13 cellular contexts compared by ENCODE assay signal in genomic region chr22:36471341-36471821, GRCh38. TPM values are rescaled to one million over a fixed set of nuclear protein-coding genes. Genes with fewer than 3 reads are reported as not detected.
DNase-seq lines count a peak whose midpoint lies in the region; TF ChIP-seq lines count a peak whose summit lies in the region.
"Had no signal": no experiment of that assay in that cellular context is flagged by ENCODE, and none has a peak within 500 bp of the region (broad histone marks: within the 10 kb centered on the region; RNA-seq: fewer than 3 reads in every experiment).

No MANE protein-coding gene starts in this region.

- peaks cover 47% of the 10 kb centered on the region for H3K4me1 ChIP-seq in vagina

- DNase-seq in activated naive CD4-positive, alpha-beta T cell treated with anti-CD3 and anti-CD28 coated beads, Interleukin-2, amount 10 ng/mL, durations not matched to agents 7 days and 5 days, result no peak
- DNase-seq in activated naive CD4-positive, alpha-beta T cell treated with anti-CD3 and anti-CD28 coated beads for 36 hours, result no peak
- no peak for DNase-seq in coronary artery (ENCODE audit: low spot score)
- DNase-seq in nephron progenitor cell, result no peak
- DNase-seq in vagina (ENCODE audit: extremely low spot score in 2 of 2), result no peak
- DNase-seq in activated CD4-positive, alpha-beta T cell treated with anti-CD3 and anti-CD28 coated beads, Interleukin-2, amount 50 U/mL, for 4 hours, result no peak
- DNase-seq in H7, result no peak
- DNase-seq in NCI-H524 (lab: John Stamatoyannopoulos, UW), result no peak
- DNase-seq: activated naive CD8-positive, alpha-beta T cell treated with anti-CD3 and anti-CD28 coated beads, Interleukin-2, amount 10 ng/mL, durations not matched to agents 7 days and 5 days; Karpas-422; thyroid gland had no signal

- peak overlapping the region; percentile 45 for H3K27ac Mint-ChIP-seq in activated naive CD4-positive, alpha-beta T cell treated with anti-CD3 and anti-CD28 coated beads, Interleukin-2, amount 10 ng/mL, durations not matched to agents 7 days and 5 days
- H3K27ac Mint-ChIP-seq in activated naive CD4-positive, alpha-beta T cell treated with anti-CD3 and anti-CD28 coated beads for 36 hours, result no peak overlapping the region
- H3K27ac Mint-ChIP-seq in nephron progenitor cell, result peak overlapping the region; percentile 64
- H3K27ac Mint-ChIP-seq: activated naive CD8-positive, alpha-beta T cell treated with anti-CD3 and anti-CD28 coated beads, Interleukin-2, amount 10 ng/mL, durations not matched to agents 7 days and 5 days had no signal

- H3K27ac ChIP-seq in coronary artery (peak overlapping the region; percentile 24 to 80), vagina (peak overlapping the region; percentile 83)

- TF ChIP-seq CTCF in coronary artery (IDR thresholded peaks at IDR 0.05), result no peak
- no peak for TF ChIP-seq CTCF in nephron progenitor cell (IDR thresholded peaks at IDR 0.05)
- TF ChIP-seq CTCF in vagina (IDR thresholded peaks at IDR 0.05), result no peak

- H3K4me1 Mint-ChIP-seq in activated naive CD4-positive, alpha-beta T cell treated with anti-CD3 and anti-CD28 coated beads, Interleukin-2, amount 10 ng/mL, durations not matched to agents 7 days and 5 days, result peaks cover 36% of the 10 kb centered on the region
- H3K4me1 Mint-ChIP-seq in activated naive CD4-positive, alpha-beta T cell treated with anti-CD3 and anti-CD28 coated beads for 36 hours (ENCODE audit: low read depth), result peaks cover 30% of the 10 kb centered on the region
- H3K4me1 Mint-ChIP-seq in nephron progenitor cell, result peaks cover 6% of the 10 kb centered on the region

- no peaks in the 10 kb centered on the region for H3K9me3 Mint-ChIP-seq in activated naive CD4-positive, alpha-beta T cell treated with anti-CD3 and anti-CD28 coated beads, Interleukin-2, amount 10 ng/mL, durations not matched to agents 7 days and 5 days
- H3K9me3 Mint-ChIP-seq in activated naive CD4-positive, alpha-beta T cell treated with anti-CD3 and anti-CD28 coated beads for 36 hours, result no peaks in the 10 kb centered on the region
- no peaks in the 10 kb centered on the region for H3K9me3 Mint-ChIP-seq in nephron progenitor cell
- H3K9me3 Mint-ChIP-seq: activated naive CD8-positive, alpha-beta T cell treated with anti-CD3 and anti-CD28 coated beads, Interleukin-2, amount 10 ng/mL, durations not matched to agents 7 days and 5 days had no signal

- TF ChIP-seq POLR2A in vagina (IDR thresholded peaks at IDR 0.05), result no peak

- H3K4me3 Mint-ChIP-seq in activated naive CD4-positive, alpha-beta T cell treated with anti-CD3 and anti-CD28 coated beads, Interleukin-2, amount 10 ng/mL, durations not matched to agents 7 days and 5 days, result no peak overlapping the region
- H3K4me3 Mint-ChIP-seq in activated naive CD4-positive, alpha-beta T cell treated with anti-CD3 and anti-CD28 coated beads for 36 hours, result no peak overlapping the region
- H3K4me3 Mint-ChIP-seq in nephron progenitor cell, result no peak overlapping the region
- H3K4me3 Mint-ChIP-seq: activated naive CD8-positive, alpha-beta T cell treated with anti-CD3 and anti-CD28 coated beads, Interleukin-2, amount 10 ng/mL, durations not matched to agents 7 days and 5 days had no signal

- CTCF ChIA-PET in activated naive CD4-positive, alpha-beta T cell treated with anti-CD3 and anti-CD28 coated beads, Interleukin-2, amount 10 ng/mL, durations not matched to agents 7 days and 5 days (lab: Charles Lee), result interaction anchor here (0.6 to 5.3 kb wide), 20 partner anchors 9 to 185 kb away, joined by 3 to 88 read pairs (median 5); no protein-coding TSS in a partner anchor
- CTCF ChIA-PET in activated naive CD4-positive, alpha-beta T cell treated with anti-CD3 and anti-CD28 coated beads for 36 hours (lab: Charles Lee), result interaction anchor here (0.5 to 9.9 kb wide), 24 partner anchors 9 to 244 kb away, joined by 3 to 119 read pairs (median 6); no protein-coding TSS in a partner anchor

- peak overlapping the region; percentile 6 for H3K4me3 ChIP-seq in coronary artery
- peak overlapping the region in 1 of 2 donors; percentile 13 for H3K4me3 ChIP-seq in vagina
- no peak overlapping the region for H3K4me3 ChIP-seq in H7 (ENCODE audit: insufficient read depth, low read depth, low read length)
- H3K4me3 ChIP-seq: A549, right atrium auricular region, thyroid gland had no signal

- H3K27me3 ChIP-seq in vagina (no peaks in the 10 kb centered on the region), H7 (ENCODE audit: control insufficient read depth, insufficient read depth, low read length) (no peaks in the 10 kb centered on the region)
- H3K27me3 ChIP-seq: right atrium auricular region, thyroid gland had no signal

- peaks cover 45% of the 10 kb centered on the region for H3K36me3 Mint-ChIP-seq in activated naive CD4-positive, alpha-beta T cell treated with anti-CD3 and anti-CD28 coated beads, Interleukin-2, amount 10 ng/mL, durations not matched to agents 7 days and 5 days
- peaks cover 22% of the 10 kb centered on the region for H3K36me3 Mint-ChIP-seq in activated naive CD4-positive, alpha-beta T cell treated with anti-CD3 and anti-CD28 coated beads for 36 hours (ENCODE audit: low read depth)
- H3K36me3 Mint-ChIP-seq in nephron progenitor cell (ENCODE audit: low read depth), result peaks cover 26% of the 10 kb centered on the region

- no peaks in the 10 kb centered on the region for H3K9me3 ChIP-seq in vagina
- H3K9me3 ChIP-seq: A549, right atrium auricular region, thyroid gland had no signal

- intact Hi-C loops in activated naive CD4-positive, alpha-beta T cell treated with anti-CD3 and anti-CD28 coated beads for 36 hours (cut with micrococcal nuclease), result no loop called here
- intact Hi-C loops in vagina (cut with DNase I), result no loop called here

- H3K36me3 ChIP-seq in vagina (peaks cover 0 to 30% of the 10 kb centered on the region in 2 donors), H7 (replicated peaks; ENCODE audit: control insufficient read depth, insufficient read depth, low read length) (peaks cover 13% of the 10 kb centered on the region)

- H3K27me3 Mint-ChIP-seq in activated naive CD4-positive, alpha-beta T cell treated with anti-CD3 and anti-CD28 coated beads, Interleukin-2, amount 10 ng/mL, durations not matched to agents 7 days and 5 days, result no peaks in the 10 kb centered on the region
- no peaks in the 10 kb centered on the region for H3K27me3 Mint-ChIP-seq in activated naive CD4-positive, alpha-beta T cell treated with anti-CD3 and anti-CD28 coated beads for 36 hours (ENCODE audit: low read depth)
- no peaks in the 10 kb centered on the region for H3K27me3 Mint-ChIP-seq in nephron progenitor cell (ENCODE audit: low read depth, poor library complexity)
- H3K27me3 Mint-ChIP-seq: activated naive CD8-positive, alpha-beta T cell treated with anti-CD3 and anti-CD28 coated beads, Interleukin-2, amount 10 ng/mL, durations not matched to agents 7 days and 5 days had no signal

RNA-seq across cellular contexts. Expression of gene TXN2, which starts 10.1 kb away (rescaled TPM):
- 100 to 1,000 TPM; 108 to 113 TPM for total RNA-seq in activated naive CD4-positive, alpha-beta T cell treated with anti-CD3 and anti-CD28 coated beads for 36 hours
- total RNA-seq in vagina, result 46.9 TPM
- total RNA-seq in H7 (2014; rRNA removed; shearing (Covaris generic)), result 22.4 and 29.8 TPM in 2 replicates

RNA-seq across cellular contexts. Expression of gene FOXRED2, which starts 35.5 kb away (rescaled TPM):
- 10 to 100 TPM; 10.6 to 11.9 TPM for total RNA-seq in activated naive CD4-positive, alpha-beta T cell treated with anti-CD3 and anti-CD28 coated beads for 36 hours
- 3.7 TPM for total RNA-seq in vagina
- 12.5 and 18.3 TPM in 2 replicates for total RNA-seq in H7 (2014; rRNA removed; shearing (Covaris generic))

RNA-seq across cellular contexts. Expression of gene EIF3D, which starts 57.6 kb away (rescaled TPM):
- total RNA-seq in activated naive CD4-positive, alpha-beta T cell treated with anti-CD3 and anti-CD28 coated beads for 36 hours, result 100 to 1,000 TPM; 334 to 341 TPM
- 266 TPM for total RNA-seq in vagina
- 414 and 429 TPM in 2 replicates for total RNA-seq in H7 (2014; rRNA removed; shearing (Covaris generic))
